In the genomic region with DNA sequence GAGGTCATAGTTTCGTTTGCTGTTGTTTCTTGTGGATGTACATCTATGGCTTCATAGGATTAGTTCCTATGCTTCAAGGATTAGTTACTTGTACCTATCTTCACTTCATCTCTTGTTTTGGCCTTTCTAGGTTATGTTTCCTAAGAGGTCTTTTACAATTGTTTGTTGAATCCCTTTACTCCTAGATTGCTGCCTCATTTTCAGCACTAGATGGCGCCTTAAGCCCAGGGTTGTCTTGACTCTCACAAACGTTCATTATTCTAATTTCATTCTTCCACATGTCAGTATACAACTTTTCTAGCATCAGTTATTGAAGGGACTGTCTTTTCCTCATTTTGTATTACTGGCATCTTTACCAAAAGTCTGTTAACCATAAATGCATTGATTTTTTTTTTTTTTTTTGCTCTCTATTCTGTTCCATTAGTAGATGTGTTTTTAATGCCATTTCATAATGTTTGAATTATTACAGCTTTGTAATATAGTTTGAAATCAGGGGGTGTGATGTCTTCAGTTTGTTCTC, we compare ENCODE assay signal across 8 cellular contexts. TPM values are rescaled to one million over a fixed set of nuclear protein-coding genes. Genes with fewer than 3 reads are reported as not detected.
DNase-seq lines count a peak whose midpoint lies in the region; ATAC-seq, FAIRE-seq and TF ChIP-seq lines count a peak whose summit lies in the region.

No MANE protein-coding gene starts in this region.

- CTCF ChIA-PET in BJ (lab: Yijun Ruan, JAX) = interaction anchor here (0.6 to 4.9 kb wide), 12 partner anchors 10 to 225 kb away, joined by 3 to 33 read pairs (median 6); no protein-coding TSS in a partner anchor

- no peak overlapping the region for H2AFZ ChIP-seq in H9 (ENCODE audit: low read length)

- no peak overlapping the region for H4K5ac ChIP-seq in H9 (ENCODE audit: insufficient read length, low read depth, low read length)

- H3K27ac ChIP-seq in H9 (ENCODE audit: insufficient read length, low read depth, low read length) (no peak overlapping the region), small intestine (ENCODE audit: low read depth in 1 of 2, low read length in 1 of 2) (no peak overlapping the region)

- peaks cover 3 to 4% of the 10 kb centered on the region in 2 experiments for H3K9me3 Mint-ChIP-seq in H9

- no peak overlapping the region for H4K91ac ChIP-seq in H9 (ENCODE audit: insufficient read length, low read depth, low read length)

- no peak overlapping the region for H2AK5ac ChIP-seq in H9 (ENCODE audit: insufficient read length, low read length)

- H3K23me2 ChIP-seq in H9 (ENCODE audit: insufficient read length, low read depth, low read length, poor library complexity, severe bottlenecking) = no peaks in the 10 kb centered on the region

- H3K4me1 Mint-ChIP-seq in H9 = no peaks in the 10 kb centered on the region

- no peaks in the 10 kb centered on the region for H3K27me3 ChIP-seq in BJ (ENCODE audit: control insufficient read depth, insufficient read depth, low read length)
- H3K27me3 ChIP-seq in H9 (ENCODE audit: insufficient read depth, low read length) = no peaks in the 10 kb centered on the region
- peaks cover 0 to 2% of the 10 kb centered on the region in 2 donors for H3K27me3 ChIP-seq in small intestine (ENCODE audit: control insufficient read depth in 2 of 2, insufficient read depth in 2 of 2, low read length in 2 of 2)

- WGBS in H9 (ENCODE audit: extremely low coverage, insufficient read length, low lambda C conversion rate) = no CpG with 5 or more reads among the region's 3 CpGs
- 13 to 14% (median 14%) methylated on average over 3 of the region's 3 CpGs for WGBS in small intestine, 3 donors

- no peaks in the 10 kb centered on the region; the same call in 1 of the 2 replicates for H3K27me3 Mint-ChIP-seq in H9 (ENCODE audit: low read depth)

- H3K23ac ChIP-seq in H9 (ENCODE audit: insufficient read length, low read depth, low read length) = no peak overlapping the region

- no peak overlapping the region for H3K4me3 Mint-ChIP-seq in H9

- no peaks in the 10 kb centered on the region for H4K20me1 ChIP-seq in H9 (ENCODE audit: control insufficient read depth, insufficient read depth, insufficient read length)

- no peak overlapping the region for H3T11ph ChIP-seq in H9 (ENCODE audit: low read length)

- no peak overlapping the region for H3K56ac ChIP-seq in H9 (ENCODE audit: insufficient read length, low read depth, low read length)

- no peak overlapping the region for H2BK20ac ChIP-seq in H9 (ENCODE audit: low read depth, low read length, poor library complexity, severe bottlenecking)

- H3K4ac ChIP-seq in H9 (ENCODE audit: low read depth, low read length) = no peak overlapping the region

- H3K4me1 ChIP-seq in H9 (ENCODE audit: insufficient read depth, low read length) (no peaks in the 10 kb centered on the region), small intestine (ENCODE audit: control insufficient read depth in 2 of 2, insufficient read depth in 1 of 2, low read depth in 1 of 2, low read length in 1 of 2) (no peaks in the 10 kb centered on the region)

- H3K36me3 Mint-ChIP-seq in H9 (ENCODE audit: insufficient read depth in 1 of 3, low read depth in 3 of 3) = no peaks in the 10 kb centered on the region

- POLR2A ChIA-PET in BJ (lab: Charles Lee) = no interaction called here

- H2BK12ac ChIP-seq in H9 (ENCODE audit: insufficient read length, low read depth, low read length) = no peak overlapping the region

- no peak overlapping the region for H3K18ac ChIP-seq in H9 (ENCODE audit: insufficient read length, low read depth, low read length)

- H3K14ac ChIP-seq in H9 (ENCODE audit: insufficient read depth, low read length) = no peak overlapping the region

- H2BK120ac ChIP-seq in H9 (ENCODE audit: low read depth, low read length, poor library complexity, severe bottlenecking) = no peak overlapping the region

- no peak for FAIRE-seq in small intestine (lab: Jason Lieb, UNC)

- no peaks in the 10 kb centered on the region for H3K79me2 ChIP-seq in H9 (ENCODE audit: insufficient read depth, low read length)

- H3K27ac Mint-ChIP-seq in H9 = no peak overlapping the region

- ATAC-seq in HG03045 (IDR thresholded peaks at IDR 0.05; ENCODE audit: unreplicated experiment) = no peak

- no peak overlapping the region for H2BK5ac ChIP-seq in H9 (ENCODE audit: insufficient read length, low read length)

- H3K4me3 ChIP-seq in BJ (ENCODE audit: low read depth, low read length) (no peak overlapping the region), fibroblast of mammary gland (ENCODE audit: control insufficient read depth, low read depth, low read length) (no peak overlapping the region), small intestine (ENCODE audit: low read depth in 1 of 2, low read length in 2 of 2) (no peak overlapping the region)

- H3K9me3 ChIP-seq in H9 (ENCODE audit: control insufficient read depth, low read depth, low read length) (no peaks in the 10 kb centered on the region), small intestine (ENCODE audit: control insufficient read depth, low read depth) (no peaks in the 10 kb centered on the region)

- H3K79me1 ChIP-seq in H9 (ENCODE audit: insufficient read depth, low read depth, low read length, poor library complexity, severe bottlenecking) = no peaks in the 10 kb centered on the region

- H3K36me3 ChIP-seq in BJ (ENCODE audit: control insufficient read depth, insufficient read depth, low read length) = no peaks in the 10 kb centered on the region
- no peaks in the 10 kb centered on the region for H3K36me3 ChIP-seq in small intestine (ENCODE audit: control insufficient read depth in 2 of 2, insufficient read depth in 2 of 2, low read length in 2 of 2)

- DNase-seq in BJ (ENCODE audit: low read depth) = no peak
- peak; percentile 54 for DNase-seq in H9
- peak; percentile 70 for DNase-seq in NCI-H69 (lab: John Stamatoyannopoulos, UW)
- peak; percentile 34 to 38 for DNase-seq in activated CD4-positive, alpha-beta T cell treated with anti-CD3 and anti-CD28 coated beads, Interleukin-2, amount 50 U/mL, for 4 hours
- DNase-seq in fibroblast of mammary gland (ENCODE audit: low read depth) = peak; percentile 69
- DNase-seq in small intestine = peak; percentile 55
- DNase-seq in GOT3 (lab: John Stamatoyannopoulos, UW) = no peak

- no peak overlapping the region for H3K9ac ChIP-seq in H9 (ENCODE audit: extremely low read depth, insufficient read length, low read length)

- no peak overlapping the region for H4K8ac ChIP-seq in H9 (replicated peaks; ENCODE audit: insufficient read length, low read depth, low read length)

- no peak overlapping the region for H3K4me2 ChIP-seq in H9 (ENCODE audit: insufficient read depth, insufficient read length, low read length)

- no peak overlapping the region for H2BK15ac ChIP-seq in H9 (ENCODE audit: low read depth, low read length)

- peak; percentile 82 for TF ChIP-seq CTCF in BJ (IDR thresholded peaks at IDR 0.05; ENCODE audit: insufficient read depth, low read depth, low read length)
- peak; percentile 91 for TF ChIP-seq CTCF in H9 (conservative IDR thresholded peaks at IDR 0.05)
- TF ChIP-seq CTCF in fibroblast of mammary gland (conservative IDR thresholded peaks at IDR 0.05; ENCODE audit: control insufficient read depth, insufficient read depth, low read depth, low read length) = peak; percentile 92

RNA-seq across cellular contexts. Expression of gene NACA2, which starts 45.0 kb away (rescaled TPM):
- polyA plus RNA-seq in BJ (2011; rRNA removed) (0.15 TPM in 1 of 2 replicates, not detected in the other), small intestine (not detected)
- not detected in 2 replicates for polyA minus RNA-seq in BJ (2011; rRNA and poly(A)+ RNA removed)
- total RNA-seq in H9 (2021) = not detected in 2 replicates

Comparison
In these comparisons a context has a peak if more than half of its experiments do, and no peak if none do; other contexts are left out.
1. DNase-seq: peak in H9 (single experiment), NCI-H69 (single experiment), activated CD4-positive, alpha-beta T cell treated with anti-CD3 and anti-CD28 coated beads, Interleukin-2, amount 50 U/mL, for 4 hours (2 of 2), fibroblast of mammary gland (single experiment) and small intestine (single experiment); none in BJ (single experiment) and GOT3 (single experiment).
2. Peak in every context shown above with its lines, with median percentiles within 50 percentile points of each other: CTCF ChIP-seq.